1 cellular context compared by ENCODE assay signal in genomic region chr16:12551530-12551929, GRCh38.
TF ChIP-seq lines count a peak whose summit lies in the region.

No MANE protein-coding gene starts in this region.

TF ChIP-seq in HepG2, 621 proteins besides CTCF, POLR2A, EP300 and RAD21:
- no peak for TF ChIP-seq THYN1 (CRISPR knock-in tag; IDR thresholded peaks at IDR 0.05; ENCODE audit: borderline replicate concordance, low read depth)
- no peak for TF ChIP-seq NONO (IDR thresholded peaks at IDR 0.05)
- TF ChIP-seq NONO (CRISPR knock-in tag; conservative IDR thresholded peaks at IDR 0.05), result no peak
- TF ChIP-seq ZNF333 (CRISPR knock-in tag; IDR thresholded peaks at IDR 0.05; ENCODE audit: borderline replicate concordance), result no peak
- TF ChIP-seq ZNF850 (CRISPR knock-in tag; conservative IDR thresholded peaks at IDR 0.05), result no peak
- no peak for TF ChIP-seq MIXL1 (CRISPR knock-in tag; IDR thresholded peaks at IDR 0.05)
- no peak for TF ChIP-seq CREB1 (IDR thresholded peaks at IDR 0.05)
- no peak for TF ChIP-seq CREB1 (CRISPR knock-in tag; IDR thresholded peaks at IDR 0.05)
- no peak for TF ChIP-seq HOXA7 (CRISPR knock-in tag; IDR thresholded peaks at IDR 0.05)
- no peak for TF ChIP-seq EZH2 (conservative IDR thresholded peaks at IDR 0.05; ENCODE audit: low read depth, low read length)
- no peak for TF ChIP-seq RNF219 (CRISPR knock-in tag; IDR thresholded peaks at IDR 0.05)
- no peak for TF ChIP-seq ZMAT5 (CRISPR knock-in tag; IDR thresholded peaks at IDR 0.05; ENCODE audit: borderline replicate concordance, low read depth)
- TF ChIP-seq ZNF33A (CRISPR knock-in tag; IDR thresholded peaks at IDR 0.05; ENCODE audit: borderline replicate concordance), result no peak
- no peak for TF ChIP-seq PHB2 (IDR thresholded peaks at IDR 0.05; ENCODE audit: partially characterized antibody)
- TF ChIP-seq ZNF549 (CRISPR knock-in tag; IDR thresholded peaks at IDR 0.05), result no peak
- TF ChIP-seq ZBTB42 (CRISPR knock-in tag; IDR thresholded peaks at IDR 0.05), result no peak
- TF ChIP-seq ZFAT (CRISPR knock-in tag; conservative IDR thresholded peaks at IDR 0.05), result no peak
TF ChIP-seq in HepG2: peak in this region for 0.
